In the genomic region with DNA sequence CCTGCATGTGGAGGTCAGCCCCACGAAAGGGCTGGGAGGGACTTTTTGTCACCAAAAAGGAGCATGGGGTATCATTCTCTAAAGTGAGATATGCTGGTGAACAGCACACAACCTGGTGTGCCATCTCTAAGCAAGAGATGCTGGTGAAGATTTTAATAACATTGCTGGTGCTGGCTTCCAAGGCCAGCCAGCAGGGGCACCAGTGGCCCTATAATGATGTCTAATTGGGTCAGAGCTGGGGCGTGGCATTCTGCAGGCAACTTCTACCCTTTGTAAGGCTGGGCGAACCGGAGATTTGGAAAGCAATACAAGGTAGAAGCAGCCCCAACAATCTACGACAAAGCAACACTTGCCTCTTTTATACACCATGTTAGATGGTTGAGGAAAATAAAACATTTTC, we compare ENCODE assay signal across 12 cellular contexts. TPM values are rescaled to one million over a fixed set of nuclear protein-coding genes. Genes with fewer than 3 reads are reported as not detected.
DNase-seq lines count a peak whose midpoint lies in the region; ATAC-seq and TF ChIP-seq lines count a peak whose summit lies in the region.
"Had no signal": no experiment of that assay in that cellular context is flagged by ENCODE, and none has a peak within 500 bp of the region (broad histone marks: within the 10 kb centered on the region; RNA-seq: fewer than 3 reads in every experiment).

No MANE protein-coding gene starts in this region.

- H3K4me3 Mint-ChIP-seq in CD8-positive, alpha-beta memory T cell, result no peak overlapping the region
- H3K4me3 Mint-ChIP-seq: activated CD4-positive, alpha-beta T cell treated with anti-CD3 and anti-CD28 coated beads, Interleukin-2, amount 10 ng/mL, durations not matched to agents 24 days and 14 days; central memory CD8-positive, alpha-beta T cell had no signal

- H3K4me1 ChIP-seq in PC-9 (replicated peaks; ENCODE audit: insufficient read depth) (peaks cover 13% of the 10 kb centered on the region), foreskin keratinocyte (peaks cover 15% of the 10 kb centered on the region)
- H3K4me1 ChIP-seq in CD8-positive, alpha-beta memory T cell (ENCODE audit: insufficient read depth, low read length), result no peaks in the 10 kb centered on the region

- no peaks in the 10 kb centered on the region for H3K79me2 ChIP-seq in PC-9 (ENCODE audit: low read depth)

- H3K4me2 ChIP-seq in PC-9, result no peak overlapping the region

- peaks cover 0 to 33% (median 8%) of the 10 kb centered on the region in 3 donors for H3K36me3 Mint-ChIP-seq in CD8-positive, alpha-beta memory T cell

- 0 out of 2 replicates have a peak, but pooled peaks cover 4% of the 10 kb centered on the region for H3K9me3 ChIP-seq in PC-9 (ENCODE audit: insufficient read depth, low read depth)
- no peaks in the 10 kb centered on the region for H3K9me3 ChIP-seq in CD8-positive, alpha-beta memory T cell (ENCODE audit: low read length)

- no peaks in the 10 kb centered on the region for H3K27me3 Mint-ChIP-seq in CD8-positive, alpha-beta memory T cell
- H3K27me3 Mint-ChIP-seq: activated CD4-positive, alpha-beta T cell treated with anti-CD3 and anti-CD28 coated beads, Interleukin-2, amount 10 ng/mL, durations not matched to agents 24 days and 14 days; central memory CD8-positive, alpha-beta T cell had no signal

- H2AFZ ChIP-seq in PC-9, result no peak overlapping the region

- H3K27ac Mint-ChIP-seq in CD8-positive, alpha-beta memory T cell, result no peak overlapping the region
- H3K27ac Mint-ChIP-seq: activated CD4-positive, alpha-beta T cell treated with anti-CD3 and anti-CD28 coated beads, Interleukin-2, amount 10 ng/mL, durations not matched to agents 24 days and 14 days had no signal

- H3K9me2 ChIP-seq in PC-9 (ENCODE audit: insufficient read depth), result no peaks in the 10 kb centered on the region

- ATAC-seq in foreskin keratinocyte (peak; percentile 33), GM18870 (IDR thresholded peaks at IDR 0.05; ENCODE audit: unreplicated experiment) (no peak)

- peaks cover 9% of the 10 kb centered on the region; the same call in 1 of the 2 replicates for H3F3A ChIP-seq in PC-9 (ENCODE audit: insufficient read depth, low read depth)

- no peaks in the 10 kb centered on the region for H3K36me3 ChIP-seq in PC-9 (ENCODE audit: low read depth)
- no peaks in the 10 kb centered on the region for H3K36me3 ChIP-seq in CD8-positive, alpha-beta memory T cell (ENCODE audit: insufficient read depth, low read length)

- no peaks in the 10 kb centered on the region for H3K4me1 Mint-ChIP-seq in CD8-positive, alpha-beta memory T cell
- H3K4me1 Mint-ChIP-seq: activated CD4-positive, alpha-beta T cell treated with anti-CD3 and anti-CD28 coated beads, Interleukin-2, amount 10 ng/mL, durations not matched to agents 24 days and 14 days; central memory CD8-positive, alpha-beta T cell had no signal

- DNase-seq in COLO668 (lab: John Stamatoyannopoulos, UW; ENCODE audit: unreplicated experiment) (peak; percentile 9), PC-9 (no peak), foreskin keratinocyte (no peak), MV-4-11 (lab: John Stamatoyannopoulos, UW) (no peak), inferior parietal cortex (ENCODE audit: extremely low spot score) (no peak)
- DNase-seq in CD8-positive, alpha-beta memory T cell, result no peak
- DNase-seq: activated CD4-positive, alpha-beta T cell treated with anti-CD3 and anti-CD28 coated beads, Interleukin-2, amount 10 ng/mL, durations not matched to agents 24 days and 14 days; activated gamma-delta T cell treated with Interleukin-2 at 50 U/mL for 16 hours; NCI-H1105 had no signal

- H4K20me1 ChIP-seq in PC-9 (ENCODE audit: insufficient read depth), result no peaks in the 10 kb centered on the region

- no peaks in the 10 kb centered on the region for H3K9me3 Mint-ChIP-seq in CD8-positive, alpha-beta memory T cell
- H3K9me3 Mint-ChIP-seq: activated CD4-positive, alpha-beta T cell treated with anti-CD3 and anti-CD28 coated beads, Interleukin-2, amount 10 ng/mL, durations not matched to agents 24 days and 14 days; central memory CD8-positive, alpha-beta T cell had no signal

- BruUV-seq in PC-9 (replicated peaks; lab: Mats Ljungman, UMichigan), result no TSS peak

- intact Hi-C loops in PC-9 (cut with micrococcal nuclease; ENCODE audit: unreplicated experiment), result no loop called here

- POLR2A ChIA-PET in PC-9 (lab: Charles Lee; ENCODE audit: unreplicated experiment), result no interaction called here
- POLR2A ChIA-PET in CD8-positive, alpha-beta memory T cell (lab: Charles Lee), result no interaction called here

- H3K27me3 ChIP-seq in PC-9 (ENCODE audit: insufficient read depth, low read depth) (no peaks in the 10 kb centered on the region), foreskin keratinocyte (no peaks in the 10 kb centered on the region)
- H3K27me3 ChIP-seq in CD8-positive, alpha-beta memory T cell (ENCODE audit: insufficient read depth, low read length, poor library complexity, severe bottlenecking), result no peaks in the 10 kb centered on the region

- H3K4me3 ChIP-seq in GM12875 (ENCODE audit: low read depth, low read length), result no peak overlapping the region
- H3K4me3 ChIP-seq in PC-9, result no peak overlapping the region
- H3K4me3 ChIP-seq in CD8-positive, alpha-beta memory T cell (ENCODE audit: low read length), result no peak overlapping the region

- CTCF ChIA-PET in PC-9 (lab: Charles Lee), result no interaction called here
- CTCF ChIA-PET in CD8-positive, alpha-beta memory T cell (lab: Charles Lee), result no interaction called here

- TF ChIP-seq CTCF in GM12875 (IDR thresholded peaks at IDR 0.05; ENCODE audit: borderline replicate concordance, insufficient read depth, low read depth, low read length), result peak; percentile 53
- TF ChIP-seq CTCF in PC-9 (conservative IDR thresholded peaks at IDR 0.05), result peak; percentile 46; the same call in 1 of the 2 replicates
- TF ChIP-seq CTCF in foreskin keratinocyte (conservative IDR thresholded peaks at IDR 0.05), result peak; percentile 52

- no peak overlapping the region for H3K27ac ChIP-seq in PC-9
- no peak overlapping the region for H3K27ac ChIP-seq in foreskin keratinocyte
- no peak overlapping the region for H3K27ac ChIP-seq in CD8-positive, alpha-beta memory T cell (ENCODE audit: low read depth, low read length)

RNA-seq across cellular contexts. Expression of gene SDR42E1, which starts 16.8 kb away (rescaled TPM):
- total RNA-seq in PC-9 (2021) (10.5 and 11.6 TPM in 2 replicates), foreskin keratinocyte (13.2 and 16.0 TPM in 2 replicates)
- polyA plus RNA-seq in foreskin keratinocyte, result 4.5 and 4.8 TPM in 2 replicates
- total RNA-seq in CD8-positive, alpha-beta memory T cell, result 10 to 100 TPM; 11.9 to 12.4 TPM
- 1.9 TPM for polyA plus RNA-seq in CD8-positive, alpha-beta memory T cell

RNA-seq across cellular contexts. Expression of gene HSD17B2, which starts 40.6 kb away (rescaled TPM):
- not detected in 2 replicates for total RNA-seq in PC-9 (2021)
- total RNA-seq in foreskin keratinocyte, result 1.3 and 1.6 TPM in 2 replicates
- polyA plus RNA-seq in foreskin keratinocyte, result 1.5 and 2.0 TPM in 2 replicates
- not detected for total RNA-seq in CD8-positive, alpha-beta memory T cell
- 0.03 TPM for polyA plus RNA-seq in CD8-positive, alpha-beta memory T cell
- total RNA-seq: activated CD4-positive, alpha-beta T cell treated with anti-CD3 and anti-CD28 coated beads, Interleukin-2, amount 10 ng/mL, durations not matched to agents 24 days and 14 days had no signal
